ENCODE assay signal across 22 cellular contexts in the genomic region with DNA sequence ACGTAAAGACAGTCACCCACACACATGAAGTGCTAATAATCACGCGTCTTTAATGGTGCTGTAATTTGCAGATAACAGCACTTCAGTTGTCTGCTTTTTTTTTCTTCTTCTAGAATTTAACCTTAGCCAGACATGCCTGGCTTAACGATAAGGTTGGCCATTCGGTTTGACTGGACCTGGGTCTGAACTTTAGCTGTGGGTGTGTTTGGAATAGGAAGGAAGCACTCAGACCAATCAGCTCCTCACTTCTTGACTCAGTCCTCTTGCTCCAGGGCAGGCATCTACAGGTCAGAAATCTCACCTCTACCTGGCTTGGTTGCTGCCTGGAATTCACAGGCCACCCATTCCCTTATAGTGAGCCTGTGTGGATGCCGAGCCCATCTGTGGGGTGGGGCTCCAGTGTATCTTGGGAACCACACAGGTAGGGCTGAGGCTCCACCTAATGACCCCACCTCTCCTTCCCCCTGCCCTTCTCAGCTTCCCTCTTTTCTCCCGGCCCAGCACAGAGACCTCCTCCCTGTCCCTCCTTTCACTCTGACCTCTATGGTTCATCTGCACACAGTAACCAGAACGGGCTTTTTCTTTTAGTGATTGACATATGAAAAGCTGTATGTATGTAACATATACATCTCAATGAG.
DNase-seq lines count a peak whose midpoint lies in the region; ATAC-seq, FAIRE-seq and TF ChIP-seq lines count a peak whose summit lies in the region.
"Had no signal": no experiment of that assay in that cellular context is flagged by ENCODE, and none has a peak within 500 bp of the region (broad histone marks: within the 10 kb centered on the region; RNA-seq: fewer than 3 reads in every experiment).

No MANE protein-coding gene starts in this region.

- H3K79me1 ChIP-seq in IMR-90 (ENCODE audit: low read depth in 1 of 2, low read length in 2 of 2), result no peaks in the 10 kb centered on the region

- no peak for TF ChIP-seq RAD21 in IMR-90 (IDR thresholded peaks at IDR 0.05; ENCODE audit: low read length)

- in situ Hi-C loops in IMR-90 (cut with MboI; ENCODE audit: low sequenced_read_pairs), result no loop called here

- H3K36me3 Mint-ChIP-seq in activated naive CD4-positive, alpha-beta T cell treated with anti-CD3 and anti-CD28 coated beads for 36 hours (ENCODE audit: low read depth), result peaks cover under 1% of the 10 kb centered on the region
- H3K36me3 Mint-ChIP-seq in activated naive CD4-positive, alpha-beta T cell treated with anti-CD3 and anti-CD28 coated beads, Interleukin-2, amount 50 U/mL, for 72 hours, result peaks cover 0 to 5% of the 10 kb centered on the region in 2 donors
- no peaks in the 10 kb centered on the region for H3K36me3 Mint-ChIP-seq in endodermal cell (ENCODE audit: low read depth)

- dilution Hi-C loops in IMR-90 (cut with HindIII; ENCODE audit: low sequenced_read_pairs, unreplicated experiment), result no loop called here

- H3K4ac ChIP-seq in IMR-90 (ENCODE audit: low read depth, low read length), result no peak overlapping the region

- CTCF ChIA-PET in activated naive CD4-positive, alpha-beta T cell treated with anti-CD3 and anti-CD28 coated beads for 36 hours (lab: Charles Lee), result no interaction called here
- CTCF ChIA-PET in IMR-90 (lab: Yijun Ruan, JAX), result interaction anchor here (1.0 kb wide), 1 partner anchor 10 kb away, joined by 3 read pairs; no protein-coding TSS in a partner anchor

- H3K4me2 ChIP-seq in IMR-90 (ENCODE audit: low read depth, low read length), result no peak overlapping the region

- no peak overlapping the region for H4K8ac ChIP-seq in IMR-90 (ENCODE audit: low read depth in 2 of 2, low read length in 2 of 2)

- no peak overlapping the region for H3K9ac ChIP-seq in IMR-90 (ENCODE audit: low read depth, low read length)
- H3K9ac ChIP-seq in endodermal cell (ENCODE audit: extremely low read depth, low read length, poor library complexity, severe bottlenecking), result no peak overlapping the region

- H3K4me3 ChIP-seq in IMR-90 (ENCODE audit: insufficient read depth, low read depth, low read length) (no peak overlapping the region), endodermal cell (ENCODE audit: low read length) (no peak overlapping the region), small intestine (ENCODE audit: low read depth in 1 of 2, low read length in 2 of 2) (no peak overlapping the region), right cardiac atrium (ENCODE audit: low read length) (no peak overlapping the region)

- H4K20me1 ChIP-seq in IMR-90 (ENCODE audit: insufficient read depth, low read length), result no peaks in the 10 kb centered on the region

- intact Hi-C loops in activated naive CD4-positive, alpha-beta T cell treated with anti-CD3 and anti-CD28 coated beads for 36 hours (cut with micrococcal nuclease), result no loop called here
- intact Hi-C loops in IMR-90 (cut with micrococcal nuclease), result no loop called here
- intact Hi-C loops in right cardiac atrium (cut with DNase I), result no loop called here

- TF ChIP-seq POLR2A in IMR-90 (IDR thresholded peaks at IDR 0.05; ENCODE audit: low read depth, low read length) (no peak), GM12891 (IDR thresholded peaks at IDR 0.05; ENCODE audit: low read depth, low read length) (no peak)

- WGBS in IMR-90 (ENCODE audit: extremely low coverage in 2 of 2, insufficient read length in 1 of 2), 2 experiments, result no CpG with 5 or more reads among the region's 8 CpGs
- 87 to 89% methylated on average over 3 to 7 of the region's 8 CpGs for WGBS in endodermal cell (ENCODE audit: insufficient coverage in 1 of 2, insufficient read length in 1 of 2), 2 experiments
- 24 to 58% (median 39%) methylated on average over 8 of the region's 8 CpGs for WGBS in small intestine, 3 donors
- 34% methylated on average over 8 of the region's 8 CpGs for WGBS in right cardiac atrium

- no peak overlapping the region for H2BK5ac ChIP-seq in IMR-90 (ENCODE audit: low read depth, low read length, poor library complexity, severe bottlenecking)

- no peak overlapping the region; the same call in 2 of the 3 replicates for H2BK15ac ChIP-seq in IMR-90 (ENCODE audit: low read depth, low read length)

- H3K9me3 ChIP-seq in IMR-90 (ENCODE audit: control insufficient read depth, insufficient read depth, low read length), result no peaks in the 10 kb centered on the region
- H3K9me3 ChIP-seq in endodermal cell (ENCODE audit: control insufficient read depth, low read length), result no peaks in the 10 kb centered on the region
- H3K9me3 ChIP-seq in small intestine (ENCODE audit: control insufficient read depth, low read depth), result no peaks in the 10 kb centered on the region
- H3K9me3 ChIP-seq in right cardiac atrium (ENCODE audit: control insufficient read depth, low read length), result no peaks in the 10 kb centered on the region

- no peak overlapping the region for H3K23ac ChIP-seq in IMR-90 (ENCODE audit: low read depth, low read length)

- no peak for DNase-seq in activated naive CD4-positive, alpha-beta T cell treated with anti-CD3 and anti-CD28 coated beads for 36 hours
- no peak for DNase-seq in activated naive CD4-positive, alpha-beta T cell treated with anti-CD3 and anti-CD28 coated beads, Interleukin-2, amount 50 U/mL, for 72 hours (ENCODE audit: low spot score in 2 of 2)
- DNase-seq in IMR-90 (no peak), endodermal cell (peak; percentile 64), small intestine (peak; percentile 90), right cardiac atrium (no peak), GM12891 (ENCODE audit: insufficient read length, low spot score) (no peak)
- DNase-seq in activated CD4-positive, alpha-beta T cell treated with anti-CD3 and anti-CD28 coated beads for 4 hours, result no peak
- DNase-seq: AML-193, DMS53, GF-D8, HFFc6, Kasumi-1, NCI-H1694, NCI-H2081, NCI-H2171, NCI-H524 treated with DMSO at 0.1 percent for 48 hours, OCI-M1 had no signal

- H3K56ac ChIP-seq in IMR-90 (ENCODE audit: extremely low read depth, insufficient read depth, low read length), result no peak overlapping the region

- no peak for ATAC-seq in activated naive CD4-positive, alpha-beta T cell treated with anti-CD3 and anti-CD28 coated beads, Interleukin-2, amount 50 U/mL, for 72 hours
- no peak for ATAC-seq in IMR-90 (ENCODE audit: low read depth)
- ATAC-seq in right cardiac atrium, result no peak
- ATAC-seq: Right ventricle myocardium inferior had no signal

- H3K9me1 ChIP-seq in IMR-90 (ENCODE audit: insufficient read depth, low read length), result peaks cover 7% of the 10 kb centered on the region

- H3K14ac ChIP-seq in IMR-90 (replicated peaks; ENCODE audit: low read depth, low read length), result no peak overlapping the region

- no peak overlapping the region for H3K4me3 Mint-ChIP-seq in activated naive CD4-positive, alpha-beta T cell treated with anti-CD3 and anti-CD28 coated beads for 36 hours
- H3K4me3 Mint-ChIP-seq in endodermal cell, result no peak overlapping the region
- H3K4me3 Mint-ChIP-seq: HFFc6 had no signal

- H2BK120ac ChIP-seq in IMR-90 (ENCODE audit: low read depth, low read length), result no peak overlapping the region

- no peaks in the 10 kb centered on the region for H3K27me3 Mint-ChIP-seq in activated naive CD4-positive, alpha-beta T cell treated with anti-CD3 and anti-CD28 coated beads for 36 hours (ENCODE audit: low read depth)
- H3K27me3 Mint-ChIP-seq in endodermal cell (ENCODE audit: insufficient read depth), result no peaks in the 10 kb centered on the region

- POLR2A ChIA-PET in IMR-90 (lab: Charles Lee; ENCODE audit: unreplicated experiment), result no interaction called here

- peak overlapping the region; percentile 53 for H2AK9ac ChIP-seq in IMR-90 (replicated peaks; ENCODE audit: low read depth, low read length, poor library complexity)

- H2AK5ac ChIP-seq in IMR-90 (ENCODE audit: low read depth, low read length), result no peak overlapping the region

- FAIRE-seq in small intestine (lab: Jason Lieb, UNC) (no peak), GM12891 (lab: Jason Lieb, UNC) (no peak)
- FAIRE-seq: D721Med, H54 had no signal

- peak overlapping the region; percentile 33 for H3K27ac Mint-ChIP-seq in activated naive CD4-positive, alpha-beta T cell treated with anti-CD3 and anti-CD28 coated beads for 36 hours
- peak overlapping the region in 1 of 2 donors; percentile 72 for H3K27ac Mint-ChIP-seq in activated naive CD4-positive, alpha-beta T cell treated with anti-CD3 and anti-CD28 coated beads, Interleukin-2, amount 50 U/mL, for 72 hours
- peak overlapping the region; percentile 45 for H3K27ac Mint-ChIP-seq in endodermal cell
- H3K27ac Mint-ChIP-seq: HFFc6 had no signal

- H2BK20ac ChIP-seq in IMR-90 (ENCODE audit: low read depth, low read length), result no peak overlapping the region

- TF ChIP-seq CTCF in IMR-90 (conservative IDR thresholded peaks at IDR 0.05; ENCODE audit: low read depth, low read length) (no peak), endodermal cell (conservative IDR thresholded peaks at IDR 0.05) (no peak)

- no TSS peak for BruUV-seq in IMR-90 (replicated peaks; lab: Mats Ljungman, UMichigan)

- no peaks in the 10 kb centered on the region for H3K9me3 Mint-ChIP-seq in activated naive CD4-positive, alpha-beta T cell treated with anti-CD3 and anti-CD28 coated beads for 36 hours
- H3K9me3 Mint-ChIP-seq in activated naive CD4-positive, alpha-beta T cell treated with anti-CD3 and anti-CD28 coated beads, Interleukin-2, amount 50 U/mL, for 72 hours, result no peaks in the 10 kb centered on the region
- no peaks in the 10 kb centered on the region for H3K9me3 Mint-ChIP-seq in endodermal cell

- no peaks in the 10 kb centered on the region for H3K27me3 ChIP-seq in IMR-90 (ENCODE audit: control insufficient read depth, insufficient read depth, low read length)
- no peaks in the 10 kb centered on the region for H3K27me3 ChIP-seq in endodermal cell (ENCODE audit: control insufficient read depth, insufficient read depth, low read length, poor library complexity, severe bottlenecking)
- no peaks in the 10 kb centered on the region for H3K27me3 ChIP-seq in small intestine (ENCODE audit: control insufficient read depth in 2 of 2, insufficient read depth in 2 of 2, low read length in 2 of 2)
- H3K27me3 ChIP-seq in right cardiac atrium (ENCODE audit: control insufficient read depth, insufficient read depth), result no peaks in the 10 kb centered on the region

- no peak overlapping the region for H4K5ac ChIP-seq in IMR-90 (ENCODE audit: low read depth, low read length)

- H3K36me3 ChIP-seq in IMR-90 (ENCODE audit: control insufficient read depth, insufficient read depth, low read length) (no peaks in the 10 kb centered on the region), endodermal cell (ENCODE audit: control insufficient read depth, insufficient read depth, low read length) (no peaks in the 10 kb centered on the region), small intestine (ENCODE audit: control insufficient read depth in 2 of 2, insufficient read depth in 2 of 2, low read length in 2 of 2) (no peaks in the 10 kb centered on the region)

- H2AFZ ChIP-seq in IMR-90 (replicated peaks; ENCODE audit: low read length, poor library complexity), result no peak overlapping the region

- H3K18ac ChIP-seq in IMR-90 (ENCODE audit: low read depth, low read length), result no peak overlapping the region

- no peak overlapping the region for H4K91ac ChIP-seq in IMR-90 (ENCODE audit: insufficient read depth, low read depth, low read length)

- H3K4me1 ChIP-seq in IMR-90 (ENCODE audit: control insufficient read depth, insufficient read depth, low read length) (peaks cover 4% of the 10 kb centered on the region), endodermal cell (ENCODE audit: control insufficient read depth, insufficient read depth, low read length) (no peaks in the 10 kb centered on the region), small intestine (ENCODE audit: control insufficient read depth in 2 of 2, insufficient read depth in 1 of 2, low read depth in 1 of 2, low read length in 1 of 2) (no peaks in the 10 kb centered on the region), right cardiac atrium (ENCODE audit: control insufficient read depth, insufficient read depth, low read length) (no peaks in the 10 kb centered on the region)

- H3K27ac ChIP-seq in IMR-90 (ENCODE audit: insufficient read depth, low read length) (no peak overlapping the region), endodermal cell (ENCODE audit: low read depth, low read length) (no peak overlapping the region), small intestine (ENCODE audit: low read depth in 1 of 2, low read length in 1 of 2) (peak overlapping the region; percentile 12 to 78), right cardiac atrium (ENCODE audit: low read length) (no peak overlapping the region)
- H3K27ac ChIP-seq: C4-2B had no signal

- H3K4me1 Mint-ChIP-seq in activated naive CD4-positive, alpha-beta T cell treated with anti-CD3 and anti-CD28 coated beads for 36 hours (ENCODE audit: low read depth), result peaks cover 8% of the 10 kb centered on the region
- H3K4me1 Mint-ChIP-seq in endodermal cell, result peaks cover 20% of the 10 kb centered on the region

Comparison
In these comparisons a context has a peak if more than half of its experiments do, and no peak if none do; other contexts are left out.
1. DNase-seq: peak in endodermal cell (single experiment) and small intestine (single experiment); none in activated naive CD4-positive, alpha-beta T cell treated with anti-CD3 and anti-CD28 coated beads for 36 hours (single experiment), activated naive CD4-positive, alpha-beta T cell treated with anti-CD3 and anti-CD28 coated beads, Interleukin-2, amount 50 U/mL, for 72 hours (0 of 2), IMR-90 (single experiment), right cardiac atrium (0 of 3), activated CD4-positive, alpha-beta T cell treated with anti-CD3 and anti-CD28 coated beads for 4 hours (0 of 2) and GM12891 (single experiment).
2. H3K27ac ChIP-seq: peak in small intestine (2 of 2); none in IMR-90 (single experiment), endodermal cell (single experiment) and right cardiac atrium (single experiment).